In genomic region chr16:85652431-85653221, GRCh38 we compare ENCODE assay signal across 8 cellular contexts. TPM values are rescaled to one million over a fixed set of nuclear protein-coding genes. Genes with fewer than 3 reads are reported as not detected.
DNase-seq lines count a peak whose midpoint lies in the region; ATAC-seq and TF ChIP-seq lines count a peak whose summit lies in the region.

No MANE protein-coding gene starts in this region.

- H3K36me3 Mint-ChIP-seq in progenitor cell of endocrine pancreas (ENCODE audit: insufficient read depth), result peaks cover 13% of the 10 kb centered on the region

- WGBS in smooth muscle cell (ENCODE audit: low lambda C conversion rate), result 80% methylated on average over 30 of the region's 35 CpGs

- no peaks in the 10 kb centered on the region for H3F3A ChIP-seq in smooth muscle cell (ENCODE audit: low read depth)

- DNase-seq in AG08396 (ENCODE audit: low spot score) (peak; percentile 85), H7 (peak; percentile 80), SKM-1 treated with dmso at 0.1 percent for 144 hours (lab: John Stamatoyannopoulos, UW; ENCODE audit: unreplicated experiment) (peak; percentile 38), fibroblast of the conjunctiva (ENCODE audit: low read depth) (peak; percentile 20), progenitor cell of endocrine pancreas (ENCODE audit: low spot score, unreplicated experiment) (no peak), smooth muscle cell (lab: John Stamatoyannopoulos, UW; ENCODE audit: unreplicated experiment) (no peak)
- no peak for DNase-seq in activated CD4-positive, alpha-beta T cell treated with anti-CD3 and anti-CD28 coated beads for 4 hours

- no peak overlapping the region for H3K27ac ChIP-seq in smooth muscle cell (ENCODE audit: low read depth)

- H3K4me3 ChIP-seq in H7 (ENCODE audit: insufficient read depth, low read depth, low read length), result no peak overlapping the region
- no peak overlapping the region for H3K4me3 ChIP-seq in smooth muscle cell

- H3K4me1 Mint-ChIP-seq in progenitor cell of endocrine pancreas (ENCODE audit: low read depth), result peaks cover 3% of the 10 kb centered on the region

- H3K36me3 ChIP-seq in H7 (replicated peaks; ENCODE audit: control insufficient read depth, insufficient read depth, low read length) (peaks cover 11% of the 10 kb centered on the region), smooth muscle cell (ENCODE audit: low read depth) (no peaks in the 10 kb centered on the region)

- H3K27me3 ChIP-seq in H7 (ENCODE audit: control insufficient read depth, insufficient read depth, low read length), result no peaks in the 10 kb centered on the region
- H3K27me3 ChIP-seq in smooth muscle cell (ENCODE audit: low read depth), result no peaks in the 10 kb centered on the region

- no peaks in the 10 kb centered on the region for H3K9me3 ChIP-seq in smooth muscle cell (replicated peaks; ENCODE audit: low read depth)

- H3K9me3 Mint-ChIP-seq in progenitor cell of endocrine pancreas (ENCODE audit: low read depth), result no peaks in the 10 kb centered on the region

- no peak for TF ChIP-seq CTCF in progenitor cell of endocrine pancreas (IDR thresholded peaks at IDR 0.05; ENCODE audit: unreplicated experiment)
- TF ChIP-seq CTCF in smooth muscle cell (IDR thresholded peaks at IDR 0.05; ENCODE audit: borderline replicate concordance, insufficient read depth, poor library complexity, severe bottlenecking), result no peak

- ATAC-seq in GM19452 (IDR thresholded peaks at IDR 0.05; ENCODE audit: unreplicated experiment), result no peak

- H3K27me3 Mint-ChIP-seq in progenitor cell of endocrine pancreas, result no peaks in the 10 kb centered on the region

- no peak overlapping the region for H2AFZ ChIP-seq in smooth muscle cell (ENCODE audit: low read depth)

- peak overlapping the region; percentile 73 for H3K27ac Mint-ChIP-seq in progenitor cell of endocrine pancreas

- H3K79me2 ChIP-seq in smooth muscle cell (ENCODE audit: low read depth), result no peaks in the 10 kb centered on the region

- H3K4me1 ChIP-seq in smooth muscle cell (ENCODE audit: low read depth), result peaks cover 7% of the 10 kb centered on the region

- no peak overlapping the region for H3K4me3 Mint-ChIP-seq in progenitor cell of endocrine pancreas (ENCODE audit: low read depth)

- H3K4me2 ChIP-seq in smooth muscle cell, result no peak overlapping the region

- H3K9ac ChIP-seq in smooth muscle cell (ENCODE audit: low read depth), result no peak overlapping the region

- peaks cover 87% of the 10 kb centered on the region for H4K20me1 ChIP-seq in smooth muscle cell (ENCODE audit: low read depth)

RNA-seq across cellular contexts. Expression of gene GINS2, which starts 36.1 kb away (rescaled TPM):
- total RNA-seq in H7 (2014; rRNA removed; shearing (Covaris generic)), result 25.6 and 25.9 TPM in 2 replicates
- total RNA-seq in progenitor cell of endocrine pancreas (20.9 and 22.3 TPM in 2 replicates), smooth muscle cell (5.3 and 6.7 TPM in 2 replicates)
- polyA plus RNA-seq in smooth muscle cell, result 6.8 and 10.4 TPM in 2 replicates

RNA-seq across cellular contexts. Expression of gene GSE1, which starts 39.5 kb away (rescaled TPM):
- total RNA-seq in H7 (2014; rRNA removed; shearing (Covaris generic)), result 52.5 and 73.6 TPM in 2 replicates
- total RNA-seq in progenitor cell of endocrine pancreas, result 136 and 143 TPM in 2 replicates
- 21.4 and 27.7 TPM in 2 replicates for total RNA-seq in smooth muscle cell
- 13.6 and 17.1 TPM in 2 replicates for polyA plus RNA-seq in smooth muscle cell

Comparison
In these comparisons a context has a peak if more than half of its experiments do, and no peak if none do; other contexts are left out.
1. DNase-seq: peak in AG08396 (single experiment), H7 (single experiment), SKM-1 treated with dmso at 0.1 percent for 144 hours (single experiment) and fibroblast of the conjunctiva (single experiment); none in progenitor cell of endocrine pancreas (single experiment), smooth muscle cell (single experiment) and activated CD4-positive, alpha-beta T cell treated with anti-CD3 and anti-CD28 coated beads for 4 hours (0 of 2).